Comparison of ENCODE assay signal across 8 cellular contexts in the genomic region with DNA sequence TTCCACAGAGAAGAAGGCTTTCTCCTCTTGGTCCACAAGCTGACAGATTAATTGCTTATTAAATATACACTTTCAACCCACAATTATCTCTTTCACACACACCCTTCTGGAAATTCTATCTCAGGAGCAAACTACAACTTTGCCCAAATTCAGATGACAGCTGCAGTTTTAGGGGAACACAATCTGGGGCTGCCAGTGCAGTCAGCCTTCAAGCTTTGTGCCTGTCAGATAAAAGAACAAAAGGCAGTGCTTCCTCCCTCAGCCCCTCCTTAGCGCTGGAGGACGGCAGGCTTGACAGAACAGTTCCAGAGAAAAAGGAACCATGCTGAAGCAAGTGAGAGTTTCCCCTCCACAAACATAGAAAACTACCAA.
DNase-seq lines count a peak whose midpoint lies in the region; ATAC-seq and TF ChIP-seq lines count a peak whose summit lies in the region.

No MANE protein-coding gene starts in this region.

- H3K4me1 ChIP-seq in SJSA1 (replicated peaks): peaks cover 31% of the 10 kb centered on the region
- H3K4me1 ChIP-seq in left ventricle myocardium inferior: peaks cover 24% of the 10 kb centered on the region
- peaks cover 33% of the 10 kb centered on the region for H3K4me1 ChIP-seq in skeletal muscle satellite cell (ENCODE audit: control insufficient read depth, insufficient read depth, low read length)

- intact Hi-C loops in left ventricle myocardium inferior (cut with micrococcal nuclease): no loop called here

- H3K36me3 ChIP-seq in SJSA1 (no peaks in the 10 kb centered on the region), left ventricle myocardium inferior (no peaks in the 10 kb centered on the region), skeletal muscle satellite cell (ENCODE audit: insufficient read depth, low read length) (peaks cover under 1% of the 10 kb centered on the region)

- H3K27ac ChIP-seq in SJSA1 (0 out of 2 replicates have a peak overlapping the region, but pooled peaks have one; percentile 25), left ventricle myocardium inferior (replicated peaks) (peak overlapping the region; percentile 76)

- peaks cover 4% of the 10 kb centered on the region for H3K4me1 Mint-ChIP-seq in T-helper 17 cell

- H3K4me3 ChIP-seq in SJSA1 (no peak overlapping the region), left ventricle myocardium inferior (peak overlapping the region; percentile 45), skeletal muscle satellite cell (ENCODE audit: low read length) (peak overlapping the region; percentile 60)

- peaks cover 2% of the 10 kb centered on the region for H3K36me3 Mint-ChIP-seq in T-helper 17 cell (ENCODE audit: low read depth)

- H3K9me3 ChIP-seq in SJSA1 (replicated peaks) (no peaks in the 10 kb centered on the region), left ventricle myocardium inferior (replicated peaks) (no peaks in the 10 kb centered on the region), skeletal muscle satellite cell (replicated peaks; ENCODE audit: low read length) (no peaks in the 10 kb centered on the region), T-helper 17 cell (ENCODE audit: control insufficient read depth, low read length, poor library complexity, severe bottlenecking) (no peaks in the 10 kb centered on the region)

- H3K4me2 ChIP-seq in skeletal muscle satellite cell (ENCODE audit: low read length): peak overlapping the region; percentile 79

- H3K27ac Mint-ChIP-seq in T-helper 17 cell: no peak overlapping the region

- H3K27me3 Mint-ChIP-seq in T-helper 17 cell: no peaks in the 10 kb centered on the region

- no peak for ATAC-seq in GM21825 (IDR thresholded peaks at IDR 0.05; ENCODE audit: unreplicated experiment)
- no peak for ATAC-seq in T-helper 17 cell
- ATAC-seq in GM19463 (IDR thresholded peaks at IDR 0.05; ENCODE audit: unreplicated experiment): no peak

- peak; percentile 5 for DNase-seq in HPDE6-E6E7 (ENCODE audit: extremely low spot score)
- DNase-seq in SJSA1 (ENCODE audit: low read depth in 1 of 2, low spot score in 2 of 2): no peak
- no peak for DNase-seq in left ventricle myocardium inferior
- no peak for DNase-seq in T-helper 17 cell
- DNase-seq in NCI-H524 treated with DMSO at 0.1 percent for 48 hours (lab: John Stamatoyannopoulos, UW): no peak

- no peaks in the 10 kb centered on the region for H3K27me3 ChIP-seq in SJSA1 (replicated peaks)
- H3K27me3 ChIP-seq in left ventricle myocardium inferior (ENCODE audit: low read depth): no peaks in the 10 kb centered on the region
- no peaks in the 10 kb centered on the region for H3K27me3 ChIP-seq in skeletal muscle satellite cell (ENCODE audit: control insufficient read depth, insufficient read depth, low read length)

- TF ChIP-seq CTCF in left ventricle myocardium inferior (IDR thresholded peaks at IDR 0.05; ENCODE audit: borderline replicate concordance): no peak

- no peak overlapping the region for H3K4me3 Mint-ChIP-seq in T-helper 17 cell

- peak overlapping the region; percentile 73 for H3K9ac ChIP-seq in skeletal muscle satellite cell (ENCODE audit: low read depth, low read length)
